Comparison of ENCODE assay signal across 19 cellular contexts in genomic region chr7:135380351-135380750, GRCh38.
"Had no signal": no experiment of that assay in that cellular context is flagged by ENCODE, and none has a peak within 500 bp of the region (broad histone marks: within the 10 kb centered on the region; RNA-seq: fewer than 3 reads in every experiment).

No MANE protein-coding gene starts in this region.

- H3K4me1 ChIP-seq: body of pancreas, lower lobe of right lung, sigmoid colon, vagina had no signal

- DNase-seq: activated CD4-positive, alpha-beta memory T cell treated with anti-CD3 and anti-CD28 coated beads for 36 hours; activated CD4-positive, alpha-beta T cell treated with anti-CD3 and anti-CD28 coated beads for 4 hours; activated CD4-positive, CD25-positive, alpha-beta regulatory T cell; activated gamma-delta T cell; anterior cingulate cortex; body of pancreas; caudate nucleus; effector CD4-positive, alpha-beta T cell; erythroblast; foreskin fibroblast; kidney; lower lobe of right lung; naive thymus-derived CD8-positive, alpha-beta T cell; retina; sigmoid colon; stimulated activated CD4-positive, alpha-beta T cell treated with anti-CD3 and anti-CD28 coated beads, Interleukin-2, amount 100 ng/mL, for 48 hours; stimulated activated naive CD4-positive, alpha-beta T cell treated with Interleukin-2 at 50 U/mL for 16 hours had no signal

- H3K9me3 ChIP-seq: body of pancreas, lower lobe of right lung, sigmoid colon, thoracic aorta, vagina had no signal

- H3K36me3 ChIP-seq: lower lobe of right lung, sigmoid colon, thoracic aorta, vagina had no signal

- FAIRE-seq: kidney had no signal

- H3K27ac ChIP-seq: body of pancreas, lower lobe of right lung, sigmoid colon, thoracic aorta, vagina had no signal

- H3K4me3 ChIP-seq: body of pancreas, lower lobe of right lung, sigmoid colon, thoracic aorta, vagina had no signal

- H3K27me3 ChIP-seq: body of pancreas, sigmoid colon, vagina had no signal
